8 cellular contexts compared by ENCODE assay signal in genomic region chr5:133944263-133945230, GRCh38. TPM values are rescaled to one million over a fixed set of nuclear protein-coding genes. Genes with fewer than 3 reads are reported as not detected.
DNase-seq lines count a peak whose midpoint lies in the region; ATAC-seq and TF ChIP-seq lines count a peak whose summit lies in the region.

No MANE protein-coding gene starts in this region.

- DNase-seq in AG10803 (ENCODE audit: low read depth) (peak; percentile 17), NCI-H2029 (lab: John Stamatoyannopoulos, UW) (peak; percentile 72), fibroblast of villous mesenchyme (ENCODE audit: low read depth) (peak; percentile 48), osteocyte (ENCODE audit: extremely low spot score, unreplicated experiment) (peak; percentile 59), dedifferentiated amniotic fluid mesenchymal stem cell (ENCODE audit: extremely low spot score) (no peak)
- DNase-seq in activated CD4-positive, alpha-beta T cell treated with anti-CD3 and anti-CD28 coated beads, Interleukin-2, amount 50 U/mL, for 48 hours, result peak; percentile 60 to 73

- peaks cover 7% of the 10 kb centered on the region for H3K27me3 Mint-ChIP-seq in osteocyte (ENCODE audit: unreplicated experiment)

- ATAC-seq in GM18502 (IDR thresholded peaks at IDR 0.05; ENCODE audit: poor library complexity, unreplicated experiment), result peak; percentile 62
- no peak for ATAC-seq in HG02970 (IDR thresholded peaks at IDR 0.05; ENCODE audit: low FRiP score, unreplicated experiment)

- H3K4me3 Mint-ChIP-seq in osteocyte (ENCODE audit: unreplicated experiment), result no peak overlapping the region

- H3K4me1 Mint-ChIP-seq in osteocyte (ENCODE audit: unreplicated experiment), result no peaks in the 10 kb centered on the region

- no peak overlapping the region for H3K27ac Mint-ChIP-seq in osteocyte (ENCODE audit: unreplicated experiment)

- no peaks in the 10 kb centered on the region for H3K36me3 Mint-ChIP-seq in osteocyte (ENCODE audit: unreplicated experiment)

- peak; percentile 62 for TF ChIP-seq CTCF in AG10803 (conservative IDR thresholded peaks at IDR 0.05; ENCODE audit: low read length)
- peak; percentile 70 for TF ChIP-seq CTCF in fibroblast of villous mesenchyme (IDR thresholded peaks at IDR 0.05; ENCODE audit: insufficient read depth, low read depth, low read length)
- peak; percentile 65 for TF ChIP-seq CTCF in osteocyte (IDR thresholded peaks at IDR 0.05)

- H3K9me3 Mint-ChIP-seq in osteocyte (ENCODE audit: unreplicated experiment), result no peaks in the 10 kb centered on the region

- H3K4me3 ChIP-seq in AG10803 (ENCODE audit: low read length) (no peak overlapping the region), fibroblast of villous mesenchyme (ENCODE audit: low read depth, low read length) (no peak overlapping the region)

RNA-seq across cellular contexts. Expression of gene C5orf15, which starts 23.9 kb away (rescaled TPM):
- total RNA-seq in fibroblast of villous mesenchyme (53.8 and 103 TPM in 2 replicates), osteocyte (58.9 and 62.6 TPM in 2 replicates)
